ENCODE assay signal across 8 cellular contexts in genomic region chr16:74984194-74984669, GRCh38. TPM values are rescaled to one million over a fixed set of nuclear protein-coding genes. Genes with fewer than 3 reads are reported as not detected.
DNase-seq lines count a peak whose midpoint lies in the region; ATAC-seq, FAIRE-seq and TF ChIP-seq lines count a peak whose summit lies in the region.

No MANE protein-coding gene starts in this region.

- no TSS peak for BruUV-seq in OCI-LY7 (replicated peaks; lab: Mats Ljungman, UMichigan)

- H3K4me2 ChIP-seq in OCI-LY7 (ENCODE audit: low read length) = peak overlapping the region; percentile 84

- TF ChIP-seq RAD21 in liver (IDR thresholded peaks at IDR 0.05) = no peak

- DNase-seq in OCI-LY7 (ENCODE audit: low spot score) (peak; percentile 47), suprapubic skin (ENCODE audit: low spot score in 2 of 2) (no peak), NCI-H1105 (lab: John Stamatoyannopoulos, UW) (no peak), H54 (ENCODE audit: insufficient read length, low spot score) (no peak)

- H3K4me3 ChIP-seq in GM12875 (ENCODE audit: low read depth, low read length) (peak overlapping the region; percentile 87), OCI-LY7 (ENCODE audit: low read depth, low read length, poor library complexity, severe bottlenecking) (peak overlapping the region; percentile 98), liver (ENCODE audit: low read depth in 1 of 3, low read length in 3 of 3) (peak overlapping the region; percentile 89 to 97 (median 93)), suprapubic skin (peak overlapping the region; percentile 100)

- H3K9me3 ChIP-seq in OCI-LY7 (ENCODE audit: low read length) = no peaks in the 10 kb centered on the region
- H3K9me3 ChIP-seq in liver (ENCODE audit: control insufficient read depth in 4 of 4, low read length in 3 of 4) = no peaks in the 10 kb centered on the region
- H3K9me3 ChIP-seq in suprapubic skin = no peaks in the 10 kb centered on the region

- POLR2A ChIA-PET in OCI-LY7 (lab: Charles Lee) = interaction anchor here (0.9 to 2.0 kb wide), 8 partner anchors 9 to 284 kb away, joined by 3 to 11 read pairs (median 4); partner anchors contain the start of gene MLKL

- H3K27ac ChIP-seq in OCI-LY7 (ENCODE audit: low read depth, low read length, poor library complexity, severe bottlenecking) (peak overlapping the region; percentile 41), liver (ENCODE audit: low read depth in 1 of 2, low read length in 2 of 2) (peak overlapping the region; percentile 79 to 83), suprapubic skin (peak overlapping the region; percentile 85)

- no peak for TF ChIP-seq CTCF in GM12875 (IDR thresholded peaks at IDR 0.05; ENCODE audit: borderline replicate concordance, insufficient read depth, low read depth, low read length)
- TF ChIP-seq CTCF in OCI-LY7 (conservative IDR thresholded peaks at IDR 0.05; ENCODE audit: low read length) = no peak
- TF ChIP-seq CTCF in brain (conservative IDR thresholded peaks at IDR 0.05) = no peak
- TF ChIP-seq CTCF in liver (IDR thresholded peaks at IDR 0.05; ENCODE audit: low read depth, low read length, missing input control) = no peak
- TF ChIP-seq CTCF in suprapubic skin (IDR thresholded peaks at IDR 0.05) = no peak

- ATAC-seq in GM18873 (IDR thresholded peaks at IDR 0.05; ENCODE audit: low FRiP score, unreplicated experiment) = no peak

- peak overlapping the region; percentile 82 for H2AFZ ChIP-seq in OCI-LY7 (ENCODE audit: low read length)

- H3K27ac Mint-ChIP-seq in brain = peak overlapping the region in 4 of 5 experiments; percentile 77 to 95 (median 88)

- peaks cover 0 to 3% (median 0%) of the 10 kb centered on the region in 5 experiments for H3K9me3 Mint-ChIP-seq in brain

- no peaks in the 10 kb centered on the region for H3K9me2 ChIP-seq in OCI-LY7 (ENCODE audit: insufficient read depth, low read length)

- H3K27me3 Mint-ChIP-seq in brain = peaks cover 5% of the 10 kb centered on the region

- CTCF ChIA-PET in OCI-LY7 (lab: Charles Lee; ENCODE audit: unreplicated experiment) = interaction anchor here (0.6 to 1.3 kb wide), 4 partner anchors 9 to 127 kb away, joined by 3 to 4 read pairs (median 4); partner anchors contain the start of gene ZNRF1

- no peaks in the 10 kb centered on the region for H3K36me3 Mint-ChIP-seq in brain

- H3K4me1 Mint-ChIP-seq in brain = peaks cover 27% of the 10 kb centered on the region

- H4K20me1 ChIP-seq in OCI-LY7 (ENCODE audit: insufficient read depth, low read length) = no peaks in the 10 kb centered on the region

- H3K4me1 ChIP-seq in OCI-LY7 (ENCODE audit: insufficient read depth, low read length, poor library complexity, severe bottlenecking) (no peaks in the 10 kb centered on the region), liver (ENCODE audit: control insufficient read depth in 4 of 4, insufficient read depth in 4 of 4, low read length in 3 of 4) (peaks cover 0 to 19% (median 7%) of the 10 kb centered on the region in 4 donors), suprapubic skin (peaks cover 25% of the 10 kb centered on the region)

- WGBS in liver = 12% methylated on average over 26 of the region's 26 CpGs
- WGBS in suprapubic skin = 13% methylated on average over 26 of the region's 26 CpGs

- intact Hi-C loops in OCI-LY7 (cut with micrococcal nuclease; ENCODE audit: unreplicated experiment) = no loop called here

- no peak for TF ChIP-seq POLR2A in suprapubic skin (IDR thresholded peaks at IDR 0.05)
- no peak for TF ChIP-seq POLR2A in H54 (IDR thresholded peaks at IDR 0.05; ENCODE audit: low read depth, low read length)

- peaks cover 21% of the 10 kb centered on the region; the same call in 1 of the 2 replicates for H3K79me2 ChIP-seq in OCI-LY7 (ENCODE audit: insufficient read depth, low read depth, low read length)

- no peak for FAIRE-seq in H54 (lab: Jason Lieb, UNC)

- no peaks in the 10 kb centered on the region; the same call in 1 of the 2 replicates for H3K36me3 ChIP-seq in OCI-LY7 (ENCODE audit: insufficient read depth, low read length)
- no peaks in the 10 kb centered on the region for H3K36me3 ChIP-seq in liver (ENCODE audit: control insufficient read depth in 4 of 4, insufficient read depth in 3 of 4, low read depth in 1 of 4, low read length in 3 of 4)
- no peaks in the 10 kb centered on the region for H3K36me3 ChIP-seq in suprapubic skin

- H3K27me3 ChIP-seq in liver (ENCODE audit: control insufficient read depth in 4 of 4, insufficient read depth in 4 of 4, low read length in 3 of 4) (no peaks in the 10 kb centered on the region), suprapubic skin (no peaks in the 10 kb centered on the region)

- peak overlapping the region; percentile 90 to 97 (median 93) for H3K4me3 Mint-ChIP-seq in brain

- TF ChIP-seq EP300 in suprapubic skin (IDR thresholded peaks at IDR 0.05) = no peak

- H3K9ac ChIP-seq in liver (ENCODE audit: low read depth in 1 of 2, low read length in 2 of 2) = peak overlapping the region; percentile 75 to 76

TF ChIP-seq in liver, 16 proteins besides CTCF, POLR2A, EP300 and RAD21:
- TF ChIP-seq ATF3 (IDR thresholded peaks at IDR 0.05) (no peak), YY1 (IDR thresholded peaks at IDR 0.05) (no peak), GABPA (IDR thresholded peaks at IDR 0.05 in 1 of 2, conservative IDR thresholded peaks at IDR 0.05 in 1 of 2) (no peak), RXRA (IDR thresholded peaks at IDR 0.05) (no peak), EGR1 (IDR thresholded peaks at IDR 0.05; ENCODE audit: low read depth in 2 of 2) (no peak), JUND (IDR thresholded peaks at IDR 0.05) (no peak), REST (IDR thresholded peaks at IDR 0.05) (no peak), FOXA1 (IDR thresholded peaks at IDR 0.05) (no peak)

RNA-seq across cellular contexts. Expression of gene WDR59, which starts 0.7 kb away (rescaled TPM):
- total RNA-seq in OCI-LY7 (2014; rRNA removed; shearing (Covaris generic)) = 25.2 and 26.3 TPM in 2 replicates
- total RNA-seq in OCI-LY7 (2022) = 70.1 and 80.3 TPM in 2 replicates
- polyA plus RNA-seq in brain (ENCODE audit: insufficient read depth, low read depth, low replicate concordance) = 24.9 TPM
- 10 to 100 TPM; 17.7 to 29.7 TPM for total RNA-seq in liver
- polyA plus RNA-seq in liver = 10 to 100 TPM; 14.1 to 30.3 TPM
- total RNA-seq in suprapubic skin = 100 to 1,000 TPM in 1 of 4 donors, 10 to 100 TPM in 3; 26.2 to 153 (median 59.1) TPM

RNA-seq across cellular contexts. Expression of gene ZNRF1, which starts 14.6 kb away (rescaled TPM):
- 11.8 and 13.1 TPM in 2 replicates for total RNA-seq in OCI-LY7 (2014; rRNA removed; shearing (Covaris generic))
- 23.7 and 26.0 TPM in 2 replicates for total RNA-seq in OCI-LY7 (2022)
- 39.0 TPM for polyA plus RNA-seq in brain (ENCODE audit: insufficient read depth, low read depth, low replicate concordance)
- 10 to 100 TPM in 1 of 2 donors, 1 to 10 TPM in 1; 9.7 to 10.9 TPM for total RNA-seq in liver
- 1 to 10 TPM; 7.9 to 8.7 TPM for polyA plus RNA-seq in liver
- 10 to 100 TPM; 13.0 to 16.7 (median 15.8) TPM for total RNA-seq in suprapubic skin
